20 cellular contexts compared by ENCODE assay signal in genomic region chr21:42587036-42587435, GRCh38.
DNase-seq lines count a peak whose midpoint lies in the region; ATAC-seq, FAIRE-seq and TF ChIP-seq lines count a peak whose summit lies in the region.
"Had no signal": no experiment of that assay in that cellular context is flagged by ENCODE, and none has a peak within 500 bp of the region (broad histone marks: within the 10 kb centered on the region; RNA-seq: fewer than 3 reads in every experiment).

No MANE protein-coding gene starts in this region.

- no peak overlapping the region for H4K5ac ChIP-seq in IMR-90 (ENCODE audit: low read depth, low read length)

- H3K23ac ChIP-seq in IMR-90 (ENCODE audit: low read depth, low read length) = no peak overlapping the region

- no peaks in the 10 kb centered on the region for H3K79me2 ChIP-seq in osteoblast (ENCODE audit: insufficient read depth, low read length)

- H3K27me3 ChIP-seq in IMR-90 (ENCODE audit: control insufficient read depth, insufficient read depth, low read length) (peaks cover 6% of the 10 kb centered on the region; the same call in 1 of the 2 replicates), osteoblast (ENCODE audit: insufficient read depth, low read length) (peaks cover under 1% of the 10 kb centered on the region)
- H3K27me3 ChIP-seq: BE2C had no signal

- intact Hi-C loops in IMR-90 (cut with micrococcal nuclease) = no loop called here
- intact Hi-C loops in left cardiac atrium (cut with DNase I) = no loop called here

- no peak overlapping the region for H2AK5ac ChIP-seq in IMR-90 (ENCODE audit: low read depth, low read length)

- H3K4me3 ChIP-seq in IMR-90 (ENCODE audit: insufficient read depth, low read depth, low read length) (no peak overlapping the region), osteoblast (ENCODE audit: insufficient read depth, low read length) (no peak overlapping the region), foreskin fibroblast (ENCODE audit: low read depth in 1 of 2, low read length in 2 of 2) (no peak overlapping the region)
- H3K4me3 ChIP-seq: A549, GM23338 had no signal

- no peak overlapping the region for H4K91ac ChIP-seq in IMR-90 (ENCODE audit: insufficient read depth, low read depth, low read length)

- TF ChIP-seq RAD21 in IMR-90 (IDR thresholded peaks at IDR 0.05; ENCODE audit: low read length) = no peak

- no peak overlapping the region for H2BK120ac ChIP-seq in IMR-90 (ENCODE audit: low read depth, low read length)

- POLR2A ChIA-PET in IMR-90 (lab: Charles Lee; ENCODE audit: unreplicated experiment) = no interaction called here

- no peaks in the 10 kb centered on the region for H3K79me1 ChIP-seq in IMR-90 (ENCODE audit: low read depth in 1 of 2, low read length in 2 of 2)

- no peak overlapping the region for H3K27ac ChIP-seq in IMR-90 (ENCODE audit: insufficient read depth, low read length)
- H3K27ac ChIP-seq in osteoblast (ENCODE audit: low read depth, low read length) = no peak overlapping the region
- H3K27ac ChIP-seq: A549, C4-2B had no signal

- peak; percentile 22 for DNase-seq in D341Med (ENCODE audit: low spot score)
- no peak for DNase-seq in IMR-90
- peak; percentile 38 for DNase-seq in islet precursor cell
- peak; percentile 73 for DNase-seq in osteoblast (ENCODE audit: insufficient read length, low spot score, missing footprints)
- DNase-seq in left cardiac atrium = no peak
- DNase-seq in stimulated activated naive CD4-positive, alpha-beta T cell (lab: John Stamatoyannopoulos, UW) = no peak
- DNase-seq in GM12891 (ENCODE audit: insufficient read length, low spot score) = no peak
- no peak for DNase-seq in foreskin fibroblast
- DNase-seq: BE2C; CD4-positive, alpha-beta memory T cell; DMS153; DMS79 treated with DMSO at 0.1 percent for 48 hours; EL; H7 had no signal

- H3K4me2 ChIP-seq in IMR-90 (ENCODE audit: low read depth, low read length) (no peak overlapping the region), osteoblast (ENCODE audit: insufficient read depth, low read length) (no peak overlapping the region)
- H3K4me2 ChIP-seq: A549, GM23338 had no signal

- no peak for FAIRE-seq in GM12891 (lab: Jason Lieb, UNC)
- FAIRE-seq: A549, D721Med, G401.6, GM12892 had no signal

- H3K4me1 ChIP-seq in IMR-90 (ENCODE audit: control insufficient read depth, insufficient read depth, low read length) (no peaks in the 10 kb centered on the region), osteoblast (ENCODE audit: insufficient read depth, low read length) (no peaks in the 10 kb centered on the region)
- H3K4me1 ChIP-seq: A549, BE2C had no signal

- H3K9me3 ChIP-seq in IMR-90 (ENCODE audit: control insufficient read depth, insufficient read depth, low read length) (no peaks in the 10 kb centered on the region), osteoblast (ENCODE audit: low read depth, low read length) (no peaks in the 10 kb centered on the region)
- H3K9me3 ChIP-seq: A549, BE2C had no signal

- H3K4ac ChIP-seq in IMR-90 (ENCODE audit: low read depth, low read length) = no peak overlapping the region

- H4K20me1 ChIP-seq in IMR-90 (ENCODE audit: insufficient read depth, low read length) = no peaks in the 10 kb centered on the region
- H4K20me1 ChIP-seq in osteoblast (ENCODE audit: insufficient read depth, low read length) = no peaks in the 10 kb centered on the region

- H4K8ac ChIP-seq in IMR-90 (ENCODE audit: low read depth in 2 of 2, low read length in 2 of 2) = no peak overlapping the region

- H2BK5ac ChIP-seq in IMR-90 (ENCODE audit: low read depth, low read length, poor library complexity, severe bottlenecking) = no peak overlapping the region

- no peak for ATAC-seq in IMR-90 (ENCODE audit: low read depth)
- no peak for ATAC-seq in left cardiac atrium
- ATAC-seq: A549, GM23338 had no signal

- H2AK9ac ChIP-seq in IMR-90 (replicated peaks; ENCODE audit: low read depth, low read length, poor library complexity) = peak overlapping the region; percentile 16

- H2BK20ac ChIP-seq in IMR-90 (ENCODE audit: low read depth, low read length) = no peak overlapping the region

- H3K56ac ChIP-seq in IMR-90 (ENCODE audit: extremely low read depth, insufficient read depth, low read length) = no peak overlapping the region

- CTCF ChIA-PET in IMR-90 (lab: Yijun Ruan, JAX) = no interaction called here

- BruUV-seq in IMR-90 (replicated peaks; lab: Mats Ljungman, UMichigan) = no TSS peak

- H3K18ac ChIP-seq in IMR-90 (ENCODE audit: low read depth, low read length) = no peak overlapping the region

- WGBS in IMR-90 (ENCODE audit: extremely low coverage in 2 of 2, insufficient read length in 1 of 2), 2 experiments = 90% methylated on average over 11 of the region's 15 CpGs; no CpG with 5 or more reads in 1 of the 2 experiments

- no peak overlapping the region for H3K14ac ChIP-seq in IMR-90 (replicated peaks; ENCODE audit: low read depth, low read length)

- no peak for TF ChIP-seq POLR2A in IMR-90 (IDR thresholded peaks at IDR 0.05; ENCODE audit: low read depth, low read length)
- no peak for TF ChIP-seq POLR2A in GM12891 (IDR thresholded peaks at IDR 0.05; ENCODE audit: low read depth, low read length)

- H2BK15ac ChIP-seq in IMR-90 (ENCODE audit: low read depth, low read length) = no peak overlapping the region

- dilution Hi-C loops in IMR-90 (cut with HindIII; ENCODE audit: low sequenced_read_pairs, unreplicated experiment) = no loop called here

- H3K36me3 ChIP-seq in IMR-90 (ENCODE audit: control insufficient read depth, insufficient read depth, low read length) = no peaks in the 10 kb centered on the region
- no peaks in the 10 kb centered on the region for H3K36me3 ChIP-seq in osteoblast (ENCODE audit: insufficient read depth, low read length)
- H3K36me3 ChIP-seq: BE2C had no signal

- no peak overlapping the region for H3K9ac ChIP-seq in IMR-90 (ENCODE audit: low read depth, low read length)

- H2AFZ ChIP-seq in IMR-90 (replicated peaks; ENCODE audit: low read length, poor library complexity) (no peak overlapping the region), osteoblast (ENCODE audit: low read length) (no peak overlapping the region)
- H2AFZ ChIP-seq: GM23338 had no signal

- TF ChIP-seq CTCF in IMR-90 (conservative IDR thresholded peaks at IDR 0.05; ENCODE audit: low read depth, low read length) = no peak
- no peak for TF ChIP-seq CTCF in osteoblast (IDR thresholded peaks at IDR 0.05; ENCODE audit: extremely low read depth, low read depth, low read length)
- TF ChIP-seq CTCF in foreskin fibroblast (IDR thresholded peaks at IDR 0.05; ENCODE audit: low read depth, low read length) = no peak

- in situ Hi-C loops in IMR-90 (cut with MboI; ENCODE audit: low sequenced_read_pairs) = loop anchor here (10.0 kb wide), 1 partner anchor 198 kb away; no protein-coding TSS in a partner anchor

- no peaks in the 10 kb centered on the region for H3K9me1 ChIP-seq in IMR-90 (ENCODE audit: insufficient read depth, low read length)

TF ChIP-seq in IMR-90, 13 proteins besides CTCF, POLR2A, EP300 and RAD21 (continues in another document):
- TF ChIP-seq CHD1 (IDR thresholded peaks at IDR 0.05; ENCODE audit: low read depth, low read length) = no peak
- TF ChIP-seq, protein P1, sequence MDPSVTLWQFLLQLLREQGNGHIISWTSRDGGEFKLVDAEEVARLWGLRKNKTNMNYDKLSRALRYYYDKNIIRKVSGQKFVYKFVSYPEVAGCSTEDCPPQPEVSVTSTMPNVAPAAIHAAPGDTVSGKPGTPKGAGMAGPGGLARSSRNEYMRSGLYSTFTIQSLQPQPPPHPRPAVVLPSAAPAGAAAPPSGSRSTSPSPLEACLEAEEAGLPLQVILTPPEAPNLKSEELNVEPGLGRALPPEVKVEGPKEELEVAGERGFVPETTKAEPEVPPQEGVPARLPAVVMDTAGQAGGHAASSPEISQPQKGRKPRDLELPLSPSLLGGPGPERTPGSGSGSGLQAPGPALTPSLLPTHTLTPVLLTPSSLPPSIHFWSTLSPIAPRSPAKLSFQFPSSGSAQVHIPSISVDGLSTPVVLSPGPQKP (IDR thresholded peaks at IDR 0.05; ENCODE audit: borderline replicate concordance, low read depth, low read length) = no peak
- TF ChIP-seq RCOR1 (IDR thresholded peaks at IDR 0.05; ENCODE audit: insufficient replicate concordance, low read length) = no peak
- TF ChIP-seq FOS (IDR thresholded peaks at IDR 0.05; ENCODE audit: low read depth, low read length) = no peak
- TF ChIP-seq SMC3 (IDR thresholded peaks at IDR 0.05; ENCODE audit: low read depth, low read length) = no peak
- TF ChIP-seq MAZ (IDR thresholded peaks at IDR 0.05; ENCODE audit: borderline replicate concordance, low read depth, low read length) = no peak
- TF ChIP-seq RFX5 (IDR thresholded peaks at IDR 0.05; ENCODE audit: low read depth, low read length) = no peak
- TF ChIP-seq MXI1 (IDR thresholded peaks at IDR 0.05; ENCODE audit: borderline replicate concordance, low read depth, low read length) = no peak

TF ChIP-seq in GM12891, 5 proteins besides CTCF, POLR2A, EP300 and RAD21:
- TF ChIP-seq POLR2AphosphoS5 (IDR thresholded peaks at IDR 0.05; ENCODE audit: low read depth, low read length) (no peak), PAX5 (IDR thresholded peaks at IDR 0.05; ENCODE audit: insufficient read depth, low read length, severe bottlenecking) (no peak), SPI1 (IDR thresholded peaks at IDR 0.05; ENCODE audit: low read depth, low read length) (no peak), TAF1 (IDR thresholded peaks at IDR 0.05; ENCODE audit: low read depth, low read length) (no peak), POU2F2 (IDR thresholded peaks at IDR 0.05; ENCODE audit: low read depth, low read length) (no peak)

Comparison
In these comparisons a context has a peak if more than half of its experiments do, and no peak if none do; other contexts are left out.
1. DNase-seq: peak in D341Med (single experiment), islet precursor cell (single experiment) and osteoblast (single experiment); none in IMR-90 (single experiment), left cardiac atrium (single experiment), stimulated activated naive CD4-positive, alpha-beta T cell (0 of 6), GM12891 (single experiment) and foreskin fibroblast (0 of 2).